10 cellular contexts compared by ENCODE assay signal in the genomic region with DNA sequence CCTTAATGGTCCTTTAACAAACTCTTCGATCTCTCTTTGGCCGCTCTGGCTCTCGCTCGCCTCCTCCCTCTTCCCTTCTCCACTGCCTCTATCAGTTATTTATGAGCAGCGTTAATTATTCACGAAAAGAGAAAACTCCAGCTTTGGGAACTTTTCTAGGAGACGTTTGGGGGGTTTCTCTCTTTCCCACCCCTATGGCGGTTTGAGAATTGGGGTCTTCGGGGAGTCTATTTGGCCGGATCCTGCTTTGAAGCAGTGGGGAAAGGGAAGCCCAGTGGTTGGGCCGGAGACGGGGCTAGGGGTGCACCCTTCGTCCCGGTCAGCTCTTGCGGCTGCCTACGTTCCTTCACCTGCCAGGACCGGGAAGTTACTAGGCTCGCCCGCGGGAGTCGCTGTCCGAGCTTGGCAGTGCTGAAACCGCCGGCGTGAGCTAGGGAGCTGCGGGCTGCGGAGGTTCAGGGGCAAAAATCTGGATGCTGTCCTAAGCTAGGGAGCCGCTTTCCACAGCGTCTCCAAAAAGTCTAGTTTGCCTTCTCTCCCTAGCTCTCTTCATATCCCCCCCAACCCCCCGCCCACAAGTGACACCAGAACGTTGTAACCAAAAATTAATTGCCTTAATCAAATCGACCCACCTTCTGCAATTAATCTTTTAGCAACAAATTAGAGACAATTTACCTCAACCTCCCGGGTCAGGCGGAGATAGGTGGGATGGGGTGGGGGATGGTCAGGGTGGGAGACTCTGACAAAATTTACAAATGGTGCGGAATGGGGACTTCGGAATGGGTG. TPM values are rescaled to one million over a fixed set of nuclear protein-coding genes. Genes with fewer than 3 reads are reported as not detected.
A peak's percentile ranks its signal among the peaks of the same experiment; 100 is the strongest.
DNase-seq lines count a peak whose midpoint lies in the region; ATAC-seq and TF ChIP-seq lines count a peak whose summit lies in the region.
"Had no signal": no experiment of that assay in that cellular context is flagged by ENCODE, and none has a peak within 500 bp of the region (broad histone marks: within the 10 kb centered on the region; RNA-seq: fewer than 3 reads in every experiment).

No MANE protein-coding gene starts in this region.

- BruUV-seq in A673 (replicated peaks; lab: Mats Ljungman, UMichigan) = no TSS peak

- no peak for TF ChIP-seq CTCF in A673 (conservative IDR thresholded peaks at IDR 0.05; ENCODE audit: low read depth, low read length)

- H3K27ac ChIP-seq in A673 (ENCODE audit: low read depth, low read length, poor library complexity, severe bottlenecking) = no peak overlapping the region

- H3K4me1 Mint-ChIP-seq in activated T-cell treated with anti-CD3 and anti-CD28 coated beads, Interleukin-2, amount 50 U/mL, for 4 hours (ENCODE audit: low read depth) = no peaks in the 10 kb centered on the region

- intact Hi-C loops in A673 (cut with micrococcal nuclease; ENCODE audit: unreplicated experiment) = no loop called here

- peaks cover 97% of the 10 kb centered on the region for H3K27me3 ChIP-seq in A673 (replicated peaks; ENCODE audit: insufficient read depth, low read depth, low read length, poor library complexity)

- CTCF ChIA-PET in A673 (lab: Charles Lee) = no interaction called here

- H3K9me3 Mint-ChIP-seq in activated T-cell treated with anti-CD3 and anti-CD28 coated beads, Interleukin-2, amount 50 U/mL, for 4 hours = no peaks in the 10 kb centered on the region

- no peaks in the 10 kb centered on the region for H3K9me3 ChIP-seq in A673 (ENCODE audit: low read depth, low read length, poor library complexity, severe bottlenecking)

- peak; percentile 68 for DNase-seq in A673 (ENCODE audit: low spot score)
- peak; percentile 48 for DNase-seq in HT1080 (ENCODE audit: low read depth)
- DNase-seq in amniotic epithelial cell (ENCODE audit: low read depth) = peak; percentile 31
- peak; percentile 89 for DNase-seq in islet precursor cell
- no peak for DNase-seq in GM19240 (ENCODE audit: insufficient read length, low spot score)
- no peak for DNase-seq in NCI-H1105 (lab: John Stamatoyannopoulos, UW)
- DNase-seq in activated T-cell treated with anti-CD3 and anti-CD28 coated beads, Interleukin-2, amount 50 U/mL, for 4 hours = no peak
- no peak for DNase-seq in NCI-H446 (lab: John Stamatoyannopoulos, UW)
- DNase-seq: activated naive CD4-positive, alpha-beta T cell treated with anti-CD3 and anti-CD28 coated beads, Interleukin-2, amount 50 U/mL, for 16 hours had no signal

- no peak for ATAC-seq in activated T-cell treated with anti-CD3 and anti-CD28 coated beads, Interleukin-2, amount 50 U/mL, for 4 hours

- no peaks in the 10 kb centered on the region for H3K4me1 ChIP-seq in A673 (ENCODE audit: insufficient read depth, low read length, poor library complexity, severe bottlenecking)

- no peak overlapping the region for H3K4me3 ChIP-seq in A673 (ENCODE audit: low read depth, low read length, poor library complexity, severe bottlenecking)

- H3K36me3 Mint-ChIP-seq in activated T-cell treated with anti-CD3 and anti-CD28 coated beads, Interleukin-2, amount 50 U/mL, for 4 hours (ENCODE audit: insufficient read depth) = no peaks in the 10 kb centered on the region

- H3K27me3 Mint-ChIP-seq in activated T-cell treated with anti-CD3 and anti-CD28 coated beads, Interleukin-2, amount 50 U/mL, for 4 hours (ENCODE audit: low read depth) = peaks cover 92% of the 10 kb centered on the region

- POLR2A ChIA-PET in A673 (lab: Charles Lee; ENCODE audit: low non-redundant PET) = no interaction called here

- H3K36me3 ChIP-seq in A673 (ENCODE audit: insufficient read depth, low read length, poor library complexity, severe bottlenecking) = no peaks in the 10 kb centered on the region

- H3K4me3 Mint-ChIP-seq in activated T-cell treated with anti-CD3 and anti-CD28 coated beads, Interleukin-2, amount 50 U/mL, for 4 hours = no peak overlapping the region

RNA-seq across cellular contexts. Expression of a gene that starts 8.9 kb away (rescaled TPM):
- not detected in 2 replicates for total RNA-seq in A673 (2021)
- not detected in 2 replicates for total RNA-seq in HT1080 (2014; rRNA removed; shearing (Covaris generic))
- not detected in 2 replicates for polyA plus RNA-seq in HT1080 (2015; cell fraction: cytosol; rRNA removed)
- polyA plus RNA-seq in HT1080 (2015; cell fraction: nucleus; rRNA removed) = not detected in 2 replicates
- total RNA-seq in activated T-cell treated with anti-CD3 and anti-CD28 coated beads, Interleukin-2, amount 50 U/mL, for 4 hours = not detected
- total RNA-seq: lower leg skin had no signal

Comparison
In these comparisons a context has a peak if more than half of its experiments do, and no peak if none do; other contexts are left out.
1. DNase-seq: peak in A673 (single experiment), HT1080 (single experiment), amniotic epithelial cell (single experiment) and islet precursor cell (single experiment); none in GM19240 (single experiment), NCI-H1105 (single experiment), activated T-cell treated with anti-CD3 and anti-CD28 coated beads, Interleukin-2, amount 50 U/mL, for 4 hours (single experiment) and NCI-H446 (0 of 2).